Comparison of ENCODE assay signal across 1 cellular context in the genomic region with DNA sequence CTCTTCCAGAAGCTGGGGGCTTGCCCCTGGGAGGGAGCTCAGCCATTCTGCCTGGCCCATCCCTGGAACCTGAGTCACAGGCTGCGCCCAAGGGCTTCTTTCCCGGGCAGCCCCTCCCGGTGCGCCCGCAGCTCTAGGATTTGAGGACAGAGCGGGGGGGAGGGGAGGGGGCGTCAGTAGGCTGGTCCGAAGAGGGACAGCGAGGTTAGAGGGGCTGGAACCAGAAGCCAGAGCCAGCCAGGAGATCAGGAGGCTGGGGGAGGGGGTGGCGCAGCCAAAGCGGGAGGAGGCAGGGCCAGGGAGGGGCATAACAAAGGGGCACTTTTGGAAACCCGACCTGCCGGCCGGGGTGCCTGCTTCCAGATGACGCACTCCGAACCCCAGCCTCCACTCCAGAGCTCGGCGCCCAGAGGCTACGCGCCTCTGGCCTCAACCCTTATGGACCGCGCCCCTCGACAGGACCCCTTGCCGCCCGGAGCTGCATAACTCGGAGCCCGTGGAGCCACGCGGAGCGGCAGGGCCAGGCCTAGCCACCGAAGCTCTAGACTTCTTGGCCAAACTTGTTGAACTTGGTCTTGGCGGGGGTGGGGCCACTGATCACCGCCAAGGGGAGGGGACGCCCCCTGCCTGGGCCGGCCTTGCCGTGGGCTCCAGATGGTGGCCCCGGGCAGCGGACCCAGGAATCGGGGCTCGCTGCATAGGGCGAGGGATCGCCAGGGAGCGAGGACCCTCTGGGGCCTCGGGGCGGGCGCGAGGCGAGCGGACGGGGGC.
TF ChIP-seq lines count a peak whose summit lies in the region.

No MANE protein-coding gene starts in this region.

TF ChIP-seq in HepG2, 621 proteins besides CTCF, POLR2A, EP300 and RAD21 (continued from another document and continues in another):
- TF ChIP-seq ZFX (CRISPR knock-in tag; IDR thresholded peaks at IDR 0.05; ENCODE audit: low read depth) (peak; percentile 68), RBM39 (IDR thresholded peaks at IDR 0.05; ENCODE audit: low read depth, low read length, poor library complexity, severe bottlenecking) (peak; percentile 11), TGIF2 (CRISPR knock-in tag; IDR thresholded peaks at IDR 0.05) (peak; percentile 32; the same call in 1 of the 2 replicates), ZNF143 (CRISPR knock-in tag; IDR thresholded peaks at IDR 0.05) (no peak), ZNF670 (CRISPR knock-in tag; IDR thresholded peaks at IDR 0.05; ENCODE audit: borderline replicate concordance) (no peak), NRL (CRISPR knock-in tag; IDR thresholded peaks at IDR 0.05; ENCODE audit: borderline replicate concordance) (peak; percentile 1; the same call in 1 of the 2 replicates), MED1 (CRISPR knock-in tag; IDR thresholded peaks at IDR 0.05) (peak; percentile 52; the same call in 1 of the 2 replicates), MAF1 (CRISPR knock-in tag; IDR thresholded peaks at IDR 0.05; ENCODE audit: borderline replicate concordance) (0 out of 2 replicates have a peak, but pooled peaks have one; percentile 88), ZNF616 (CRISPR knock-in tag; IDR thresholded peaks at IDR 0.05; ENCODE audit: low read depth) (0 out of 2 replicates have a peak, but pooled peaks have one; percentile 2), CCDC6 (CRISPR knock-in tag; IDR thresholded peaks at IDR 0.05) (0 out of 2 replicates have a peak, but pooled peaks have one; percentile 2), AGO1 (IDR thresholded peaks at IDR 0.05; ENCODE audit: low read depth, low read length, poor library complexity, severe bottlenecking) (peak; percentile 8), ZBTB7B (CRISPR knock-in tag; IDR thresholded peaks at IDR 0.05) (peak; percentile 63; the same call in 1 of the 2 replicates), SPEN (CRISPR knock-in tag; IDR thresholded peaks at IDR 0.05; ENCODE audit: low read depth) (peak; percentile 65; the same call in 1 of the 2 replicates), PRPF4 (IDR thresholded peaks at IDR 0.05; ENCODE audit: low read depth, low read length, poor library complexity, severe bottlenecking) (peak; percentile 78), MEIS1 (CRISPR knock-in tag; IDR thresholded peaks at IDR 0.05; ENCODE audit: borderline replicate concordance) (no peak; the same call in 1 of the 2 replicates), POLR2G (IDR thresholded peaks at IDR 0.05; ENCODE audit: low read depth, low read length) (peak; percentile 70), NR2F6 (IDR thresholded peaks at IDR 0.05) (no peak), NR2F6 (CRISPR knock-in tag; IDR thresholded peaks at IDR 0.05) (peak; percentile 31; the same call in 1 of the 2 replicates), IRX3 (CRISPR knock-in tag; IDR thresholded peaks at IDR 0.05; ENCODE audit: borderline replicate concordance, low read depth) (0 out of 2 replicates have a peak, but pooled peaks have one; percentile 10), HDAC2 (CRISPR knock-in tag; IDR thresholded peaks at IDR 0.05) (no peak), ZNF124 (CRISPR knock-in tag; IDR thresholded peaks at IDR 0.05) (peak; percentile 41; the same call in 1 of the 2 replicates), ZNF607 (CRISPR knock-in tag; IDR thresholded peaks at IDR 0.05; ENCODE audit: borderline replicate concordance) (peak; percentile 73; the same call in 1 of the 2 replicates), ARID4A (CRISPR knock-in tag; IDR thresholded peaks at IDR 0.05; ENCODE audit: borderline replicate concordance) (0 out of 2 replicates have a peak, but pooled peaks have one; percentile 1), SALL1 (CRISPR knock-in tag; IDR thresholded peaks at IDR 0.05) (peak; percentile 43), KDM5B (CRISPR knock-in tag; IDR thresholded peaks at IDR 0.05; ENCODE audit: borderline replicate concordance) (peak; percentile 46; the same call in 1 of the 2 replicates), ZSCAN30 (CRISPR knock-in tag; IDR thresholded peaks at IDR 0.05) (peak; percentile 81; the same call in 1 of the 2 replicates), SYNCRIP (IDR thresholded peaks at IDR 0.05; ENCODE audit: insufficient read depth, low read depth, low read length) (no peak), PPARG (CRISPR knock-in tag; conservative IDR thresholded peaks at IDR 0.05) (peak; percentile 18; the same call in 1 of the 2 replicates), MED13 (CRISPR knock-in tag; IDR thresholded peaks at IDR 0.05) (0 out of 2 replicates have a peak, but pooled peaks have one; percentile 38), SAP130 (CRISPR knock-in tag; IDR thresholded peaks at IDR 0.05; ENCODE audit: low read depth) (peak; percentile 36), PHF8 (CRISPR knock-in tag; IDR thresholded peaks at IDR 0.05) (peak; percentile 70), ZNF563 (CRISPR knock-in tag; IDR thresholded peaks at IDR 0.05) (peak; percentile 72; the same call in 1 of the 2 replicates), ZNF225 (CRISPR knock-in tag; IDR thresholded peaks at IDR 0.05) (peak; percentile 4; the same call in 1 of the 2 replicates), ARNT2 (CRISPR knock-in tag; IDR thresholded peaks at IDR 0.05; ENCODE audit: low read depth) (peak; percentile 16; the same call in 1 of the 2 replicates), ZNF780A (CRISPR knock-in tag; IDR thresholded peaks at IDR 0.05) (0 out of 2 replicates have a peak, but pooled peaks have one; percentile 19), ZBTB21 (CRISPR knock-in tag; IDR thresholded peaks at IDR 0.05) (no peak), GABPB1 (CRISPR knock-in tag; IDR thresholded peaks at IDR 0.05) (peak; percentile 22; the same call in 1 of the 2 replicates), CBX1 (IDR thresholded peaks at IDR 0.05; ENCODE audit: low read depth) (no peak), SIX4 (CRISPR knock-in tag; IDR thresholded peaks at IDR 0.05) (peak; percentile 56; the same call in 1 of the 2 replicates), AGO2 (optimal IDR thresholded peaks at IDR 0.05; ENCODE audit: low read depth, low read length) (peak; percentile 97), ZNF510 (CRISPR knock-in tag; IDR thresholded peaks at IDR 0.05; ENCODE audit: low read depth) (0 out of 2 replicates have a peak, but pooled peaks have one; percentile 25), MIXL1 (CRISPR knock-in tag; IDR thresholded peaks at IDR 0.05) (0 out of 2 replicates have a peak, but pooled peaks have one; percentile 8), ZNF331 (CRISPR knock-in tag; IDR thresholded peaks at IDR 0.05) (0 out of 2 replicates have a peak, but pooled peaks have one; percentile 18), ZNF615 (CRISPR knock-in tag; IDR thresholded peaks at IDR 0.05; ENCODE audit: borderline replicate concordance) (0 out of 2 replicates have a peak, but pooled peaks have one; percentile 18), ATAD3A (CRISPR knock-in tag; IDR thresholded peaks at IDR 0.05) (peak; percentile 22; the same call in 1 of the 2 replicates), KDM2A (CRISPR knock-in tag; IDR thresholded peaks at IDR 0.05; ENCODE audit: borderline replicate concordance, low read depth) (peak; percentile 55; the same call in 1 of the 2 replicates), ZNF746 (CRISPR knock-in tag; IDR thresholded peaks at IDR 0.05) (0 out of 2 replicates have a peak, but pooled peaks have one; percentile 31), ZNF292 (CRISPR knock-in tag; IDR thresholded peaks at IDR 0.05; ENCODE audit: borderline replicate concordance, low read depth) (no peak), PCBP2 (optimal IDR thresholded peaks at IDR 0.05; ENCODE audit: low read depth, low read length, poor library complexity, severe bottlenecking) (no peak)
- TF ChIP-seq, protein P1, sequence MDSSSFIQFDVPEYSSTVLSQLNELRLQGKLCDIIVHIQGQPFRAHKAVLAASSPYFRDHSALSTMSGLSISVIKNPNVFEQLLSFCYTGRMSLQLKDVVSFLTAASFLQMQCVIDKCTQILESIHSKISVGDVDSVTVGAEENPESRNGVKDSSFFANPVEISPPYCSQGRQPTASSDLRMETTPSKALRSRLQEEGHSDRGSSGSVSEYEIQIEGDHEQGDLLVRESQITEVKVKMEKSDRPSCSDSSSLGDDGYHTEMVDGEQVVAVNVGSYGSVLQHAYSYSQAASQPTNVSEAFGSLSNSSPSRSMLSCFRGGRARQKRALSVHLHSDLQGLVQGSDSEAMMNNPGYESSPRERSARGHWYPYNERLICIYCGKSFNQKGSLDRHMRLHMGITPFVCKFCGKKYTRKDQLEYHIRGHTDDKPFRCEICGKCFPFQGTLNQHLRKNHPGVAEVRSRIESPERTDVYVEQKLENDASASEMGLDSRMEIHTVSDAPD (CRISPR knock-in tag; IDR thresholded peaks at IDR 0.05): 0 out of 2 replicates have a peak, but pooled peaks have one; percentile 9
- TF ChIP-seq, protein P2, sequence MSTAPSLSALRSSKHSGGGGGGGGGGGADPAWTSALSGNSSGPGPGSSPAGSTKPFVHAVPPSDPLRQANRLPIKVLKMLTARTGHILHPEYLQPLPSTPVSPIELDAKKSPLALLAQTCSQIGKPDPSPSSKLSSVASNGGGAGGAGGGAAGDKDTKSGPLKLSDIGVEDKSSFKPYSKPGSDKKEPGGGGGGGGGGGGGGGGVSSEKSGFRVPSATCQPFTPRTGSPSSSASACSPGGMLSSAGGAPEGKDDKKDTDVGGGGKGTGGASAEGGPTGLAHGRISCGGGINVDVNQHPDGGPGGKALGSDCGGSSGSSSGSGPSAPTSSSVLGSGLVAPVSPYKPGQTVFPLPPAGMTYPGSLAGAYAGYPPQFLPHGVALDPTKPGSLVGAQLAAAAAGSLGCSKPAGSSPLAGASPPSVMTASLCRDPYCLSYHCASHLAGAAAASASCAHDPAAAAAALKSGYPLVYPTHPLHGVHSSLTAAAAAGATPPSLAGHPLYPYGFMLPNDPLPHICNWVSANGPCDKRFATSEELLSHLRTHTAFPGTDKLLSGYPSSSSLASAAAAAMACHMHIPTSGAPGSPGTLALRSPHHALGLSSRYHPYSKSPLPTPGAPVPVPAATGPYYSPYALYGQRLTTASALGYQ (CRISPR knock-in tag; IDR thresholded peaks at IDR 0.05): no peak
- TF ChIP-seq, protein P3, sequence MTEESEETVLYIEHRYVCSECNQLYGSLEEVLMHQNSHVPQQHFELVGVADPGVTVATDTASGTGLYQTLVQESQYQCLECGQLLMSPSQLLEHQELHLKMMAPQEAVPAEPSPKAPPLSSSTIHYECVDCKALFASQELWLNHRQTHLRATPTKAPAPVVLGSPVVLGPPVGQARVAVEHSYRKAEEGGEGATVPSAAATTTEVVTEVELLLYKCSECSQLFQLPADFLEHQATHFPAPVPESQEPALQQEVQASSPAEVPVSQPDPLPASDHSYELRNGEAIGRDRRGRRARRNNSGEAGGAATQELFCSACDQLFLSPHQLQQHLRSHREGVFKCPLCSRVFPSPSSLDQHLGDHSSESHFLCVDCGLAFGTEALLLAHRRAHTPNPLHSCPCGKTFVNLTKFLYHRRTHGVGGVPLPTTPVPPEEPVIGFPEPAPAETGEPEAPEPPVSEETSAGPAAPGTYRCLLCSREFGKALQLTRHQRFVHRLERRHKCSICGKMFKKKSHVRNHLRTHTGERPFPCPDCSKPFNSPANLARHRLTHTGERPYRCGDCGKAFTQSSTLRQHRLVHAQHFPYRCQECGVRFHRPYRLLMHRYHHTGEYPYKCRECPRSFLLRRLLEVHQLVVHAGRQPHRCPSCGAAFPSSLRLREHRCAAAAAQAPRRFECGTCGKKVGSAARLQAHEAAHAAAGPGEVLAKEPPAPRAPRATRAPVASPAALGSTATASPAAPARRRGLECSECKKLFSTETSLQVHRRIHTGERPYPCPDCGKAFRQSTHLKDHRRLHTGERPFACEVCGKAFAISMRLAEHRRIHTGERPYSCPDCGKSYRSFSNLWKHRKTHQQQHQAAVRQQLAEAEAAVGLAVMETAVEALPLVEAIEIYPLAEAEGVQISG (CRISPR knock-in tag; IDR thresholded peaks at IDR 0.05): peak; percentile 41
- TF ChIP-seq, protein P4, sequence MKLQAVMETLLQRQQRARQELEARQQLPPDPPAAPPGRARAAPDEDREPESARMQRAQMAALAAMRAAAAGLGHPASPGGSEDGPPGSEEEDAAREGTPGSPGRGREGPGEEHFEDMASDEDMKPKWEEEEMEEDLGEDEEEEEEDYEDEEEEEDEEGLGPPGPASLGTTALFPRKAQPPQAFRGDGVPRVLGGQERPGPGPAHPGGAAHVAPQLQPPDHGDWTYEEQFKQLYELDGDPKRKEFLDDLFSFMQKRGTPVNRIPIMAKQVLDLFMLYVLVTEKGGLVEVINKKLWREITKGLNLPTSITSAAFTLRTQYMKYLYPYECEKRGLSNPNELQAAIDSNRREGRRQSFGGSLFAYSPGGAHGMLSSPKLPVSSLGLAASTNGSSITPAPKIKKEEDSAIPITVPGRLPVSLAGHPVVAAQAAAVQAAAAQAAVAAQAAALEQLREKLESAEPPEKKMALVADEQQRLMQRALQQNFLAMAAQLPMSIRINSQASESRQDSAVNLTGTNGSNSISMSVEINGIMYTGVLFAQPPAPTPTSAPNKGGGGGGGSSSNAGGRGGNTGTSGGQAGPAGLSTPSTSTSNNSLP (IDR thresholded peaks at IDR 0.05; ENCODE audit: low read depth, low read length): no peak
- TF ChIP-seq, protein P5, sequence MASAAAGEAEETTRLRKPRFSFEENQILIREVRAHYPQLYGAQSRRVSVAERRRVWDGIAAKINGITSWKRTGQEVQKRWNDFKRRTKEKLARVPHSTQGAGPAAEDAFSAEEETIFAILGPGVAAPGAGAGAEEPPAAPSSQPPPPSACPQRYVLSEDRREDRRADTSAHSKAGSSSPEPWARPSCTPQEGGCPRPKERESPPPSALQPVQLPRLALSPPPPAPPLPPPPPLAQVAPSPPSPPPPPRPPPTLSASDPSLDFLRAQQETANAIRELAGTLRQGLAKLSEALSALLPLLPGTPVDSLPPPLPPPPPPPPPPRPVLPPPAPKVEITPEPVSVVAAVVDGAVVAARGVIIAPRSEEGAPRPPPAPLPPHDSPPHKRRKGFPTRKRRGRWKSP (CRISPR knock-in tag; IDR thresholded peaks at IDR 0.05): peak; percentile 85; the same call in 1 of the 2 replicates
